Comparison of ENCODE assay signal across 7 cellular contexts in the genomic region with DNA sequence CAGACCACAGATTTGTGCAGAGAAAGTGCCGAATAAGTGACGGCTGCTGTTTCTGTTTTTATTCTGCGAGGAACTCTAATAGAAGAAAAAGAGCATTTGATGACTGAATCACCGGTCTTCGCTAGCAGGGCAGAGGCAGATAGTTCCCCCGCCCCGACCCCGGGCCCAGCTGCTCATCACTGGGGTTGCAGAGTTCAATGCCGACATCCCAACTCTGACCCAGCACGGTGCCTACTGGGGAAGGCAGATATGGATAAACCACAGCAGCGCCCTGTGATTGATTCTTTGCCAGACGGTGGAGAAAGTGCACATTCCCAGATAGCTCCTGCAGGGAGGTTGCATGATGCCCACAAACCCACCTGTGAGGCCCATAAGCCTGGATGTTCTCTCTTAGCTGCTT.
"Had no signal": no experiment of that assay in that cellular context is flagged by ENCODE, and none has a peak within 500 bp of the region (broad histone marks: within the 10 kb centered on the region; RNA-seq: fewer than 3 reads in every experiment).

No MANE protein-coding gene starts in this region.

- FAIRE-seq: HepG2, HTR-8/SVneo, K562 had no signal

- ATAC-seq: HepG2, K562 had no signal

- H3K27ac ChIP-seq: HL-60, KMS-11 had no signal

- H3K4me3 ChIP-seq: K562 had no signal

- H3K4me2 ChIP-seq: KMS-11 had no signal

- H3K9ac ChIP-seq: KMS-11 had no signal

- DNase-seq: KBM-7, KG1 had no signal
